ENCODE assay signal across 2 cellular contexts in the genomic region with DNA sequence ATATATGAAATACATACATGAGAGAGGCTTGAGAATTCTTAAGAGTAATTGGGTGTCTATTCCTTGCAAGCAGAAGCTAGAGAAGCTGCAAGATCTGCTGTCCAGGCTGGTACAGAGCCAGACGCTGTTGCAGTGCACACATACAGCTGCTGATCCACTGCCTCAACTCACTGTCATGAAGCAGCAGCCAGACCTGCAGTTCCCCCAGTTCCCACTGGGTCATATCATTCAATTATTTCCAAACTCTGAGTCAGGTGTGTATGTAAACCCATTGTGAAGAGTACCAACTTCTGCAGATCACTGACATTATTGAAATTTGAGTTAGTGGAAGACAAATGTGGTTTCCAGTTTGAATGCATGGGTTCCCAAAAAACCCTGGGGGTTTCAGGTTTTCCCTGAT.
TF ChIP-seq lines count a peak whose summit lies in the region.

No MANE protein-coding gene starts in this region.

TF ChIP-seq in GM12878, 131 proteins besides CTCF, POLR2A, EP300 and RAD21:
- no peak for TF ChIP-seq SPI1 (IDR thresholded peaks at IDR 0.05; ENCODE audit: borderline replicate concordance, insufficient read depth, low read depth, low read length)
- no peak for TF ChIP-seq ZNF274 (IDR thresholded peaks at IDR 0.05; ENCODE audit: insufficient read depth, insufficient read length)
- no peak for TF ChIP-seq POU2F2 (IDR thresholded peaks at IDR 0.05; ENCODE audit: borderline replicate concordance, low read depth, low read length)
- TF ChIP-seq YY1 (IDR thresholded peaks at IDR 0.05; ENCODE audit: low read depth, low read length): no peak
- no peak for TF ChIP-seq HCFC1 (IDR thresholded peaks at IDR 0.05; ENCODE audit: low read length)
- TF ChIP-seq GATAD2B (conservative IDR thresholded peaks at IDR 0.05; ENCODE audit: low read depth): no peak
- no peak for TF ChIP-seq MTA3 (IDR thresholded peaks at IDR 0.05; ENCODE audit: borderline replicate concordance, low read length)
- TF ChIP-seq PAX8 (IDR thresholded peaks at IDR 0.05): no peak
- TF ChIP-seq RCOR1 (conservative IDR thresholded peaks at IDR 0.05; ENCODE audit: low read depth, low read length): no peak
- TF ChIP-seq HDAC2 (IDR thresholded peaks at IDR 0.05): no peak
- TF ChIP-seq, protein P1, sequence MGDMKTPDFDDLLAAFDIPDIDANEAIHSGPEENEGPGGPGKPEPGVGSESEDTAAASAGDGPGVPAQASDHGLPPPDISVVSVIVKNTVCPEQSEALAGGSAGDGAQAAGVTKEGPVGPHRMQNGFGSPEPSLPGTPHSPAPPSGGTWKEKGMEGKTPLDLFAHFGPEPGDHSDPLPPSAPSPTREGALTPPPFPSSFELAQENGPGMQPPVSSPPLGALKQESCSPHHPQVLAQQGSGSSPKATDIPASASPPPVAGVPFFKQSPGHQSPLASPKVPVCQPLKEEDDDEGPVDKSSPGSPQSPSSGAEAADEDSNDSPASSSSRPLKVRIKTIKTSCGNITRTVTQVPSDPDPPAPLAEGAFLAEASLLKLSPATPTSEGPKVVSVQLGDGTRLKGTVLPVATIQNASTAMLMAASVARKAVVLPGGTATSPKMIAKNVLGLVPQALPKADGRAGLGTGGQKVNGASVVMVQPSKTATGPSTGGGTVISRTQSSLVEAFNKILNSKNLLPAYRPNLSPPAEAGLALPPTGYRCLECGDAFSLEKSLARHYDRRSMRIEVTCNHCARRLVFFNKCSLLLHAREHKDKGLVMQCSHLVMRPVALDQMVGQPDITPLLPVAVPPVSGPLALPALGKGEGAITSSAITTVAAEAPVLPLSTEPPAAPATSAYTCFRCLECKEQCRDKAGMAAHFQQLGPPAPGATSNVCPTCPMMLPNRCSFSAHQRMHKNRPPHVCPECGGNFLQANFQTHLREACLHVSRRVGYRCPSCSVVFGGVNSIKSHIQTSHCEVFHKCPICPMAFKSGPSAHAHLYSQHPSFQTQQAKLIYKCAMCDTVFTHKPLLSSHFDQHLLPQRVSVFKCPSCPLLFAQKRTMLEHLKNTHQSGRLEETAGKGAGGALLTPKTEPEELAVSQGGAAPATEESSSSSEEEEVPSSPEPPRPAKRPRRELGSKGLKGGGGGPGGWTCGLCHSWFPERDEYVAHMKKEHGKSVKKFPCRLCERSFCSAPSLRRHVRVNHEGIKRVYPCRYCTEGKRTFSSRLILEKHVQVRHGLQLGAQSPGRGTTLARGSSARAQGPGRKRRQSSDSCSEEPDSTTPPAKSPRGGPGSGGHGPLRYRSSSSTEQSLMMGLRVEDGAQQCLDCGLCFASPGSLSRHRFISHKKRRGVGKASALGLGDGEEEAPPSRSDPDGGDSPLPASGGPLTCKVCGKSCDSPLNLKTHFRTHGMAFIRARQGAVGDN (IDR thresholded peaks at IDR 0.05): no peak
- TF ChIP-seq, protein P2, sequence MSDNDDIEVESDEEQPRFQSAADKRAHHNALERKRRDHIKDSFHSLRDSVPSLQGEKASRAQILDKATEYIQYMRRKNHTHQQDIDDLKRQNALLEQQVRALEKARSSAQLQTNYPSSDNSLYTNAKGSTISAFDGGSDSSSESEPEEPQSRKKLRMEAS (IDR thresholded peaks at IDR 0.05; ENCODE audit: low read depth, low read length): no peak
- no peak for TF ChIP-seq SIX5 (IDR thresholded peaks at IDR 0.05; ENCODE audit: low read depth, low read length, severe bottlenecking)
- TF ChIP-seq BCL3 (IDR thresholded peaks at IDR 0.05; ENCODE audit: borderline replicate concordance, insufficient read depth, low read depth, low read length, poor library complexity, severe bottlenecking): no peak
- TF ChIP-seq NR2C1 (IDR thresholded peaks at IDR 0.05): no peak
- TF ChIP-seq RFX5 (IDR thresholded peaks at IDR 0.05; ENCODE audit: low read depth, low read length): no peak
- TF ChIP-seq KLF5 (IDR thresholded peaks at IDR 0.05; ENCODE audit: partially characterized antibody): no peak

TF ChIP-seq in GM23338, 12 proteins besides CTCF, POLR2A, EP300 and RAD21:
- TF ChIP-seq, protein P3, sequence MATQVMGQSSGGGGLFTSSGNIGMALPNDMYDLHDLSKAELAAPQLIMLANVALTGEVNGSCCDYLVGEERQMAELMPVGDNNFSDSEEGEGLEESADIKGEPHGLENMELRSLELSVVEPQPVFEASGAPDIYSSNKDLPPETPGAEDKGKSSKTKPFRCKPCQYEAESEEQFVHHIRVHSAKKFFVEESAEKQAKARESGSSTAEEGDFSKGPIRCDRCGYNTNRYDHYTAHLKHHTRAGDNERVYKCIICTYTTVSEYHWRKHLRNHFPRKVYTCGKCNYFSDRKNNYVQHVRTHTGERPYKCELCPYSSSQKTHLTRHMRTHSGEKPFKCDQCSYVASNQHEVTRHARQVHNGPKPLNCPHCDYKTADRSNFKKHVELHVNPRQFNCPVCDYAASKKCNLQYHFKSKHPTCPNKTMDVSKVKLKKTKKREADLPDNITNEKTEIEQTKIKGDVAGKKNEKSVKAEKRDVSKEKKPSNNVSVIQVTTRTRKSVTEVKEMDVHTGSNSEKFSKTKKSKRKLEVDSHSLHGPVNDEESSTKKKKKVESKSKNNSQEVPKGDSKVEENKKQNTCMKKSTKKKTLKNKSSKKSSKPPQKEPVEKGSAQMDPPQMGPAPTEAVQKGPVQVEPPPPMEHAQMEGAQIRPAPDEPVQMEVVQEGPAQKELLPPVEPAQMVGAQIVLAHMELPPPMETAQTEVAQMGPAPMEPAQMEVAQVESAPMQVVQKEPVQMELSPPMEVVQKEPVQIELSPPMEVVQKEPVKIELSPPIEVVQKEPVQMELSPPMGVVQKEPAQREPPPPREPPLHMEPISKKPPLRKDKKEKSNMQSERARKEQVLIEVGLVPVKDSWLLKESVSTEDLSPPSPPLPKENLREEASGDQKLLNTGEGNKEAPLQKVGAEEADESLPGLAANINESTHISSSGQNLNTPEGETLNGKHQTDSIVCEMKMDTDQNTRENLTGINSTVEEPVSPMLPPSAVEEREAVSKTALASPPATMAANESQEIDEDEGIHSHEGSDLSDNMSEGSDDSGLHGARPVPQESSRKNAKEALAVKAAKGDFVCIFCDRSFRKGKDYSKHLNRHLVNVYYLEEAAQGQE (IDR thresholded peaks at IDR 0.05; ENCODE audit: unreplicated experiment): no peak
- no peak for TF ChIP-seq STAT1 (IDR thresholded peaks at IDR 0.05; ENCODE audit: unreplicated experiment)
- TF ChIP-seq, protein P4, sequence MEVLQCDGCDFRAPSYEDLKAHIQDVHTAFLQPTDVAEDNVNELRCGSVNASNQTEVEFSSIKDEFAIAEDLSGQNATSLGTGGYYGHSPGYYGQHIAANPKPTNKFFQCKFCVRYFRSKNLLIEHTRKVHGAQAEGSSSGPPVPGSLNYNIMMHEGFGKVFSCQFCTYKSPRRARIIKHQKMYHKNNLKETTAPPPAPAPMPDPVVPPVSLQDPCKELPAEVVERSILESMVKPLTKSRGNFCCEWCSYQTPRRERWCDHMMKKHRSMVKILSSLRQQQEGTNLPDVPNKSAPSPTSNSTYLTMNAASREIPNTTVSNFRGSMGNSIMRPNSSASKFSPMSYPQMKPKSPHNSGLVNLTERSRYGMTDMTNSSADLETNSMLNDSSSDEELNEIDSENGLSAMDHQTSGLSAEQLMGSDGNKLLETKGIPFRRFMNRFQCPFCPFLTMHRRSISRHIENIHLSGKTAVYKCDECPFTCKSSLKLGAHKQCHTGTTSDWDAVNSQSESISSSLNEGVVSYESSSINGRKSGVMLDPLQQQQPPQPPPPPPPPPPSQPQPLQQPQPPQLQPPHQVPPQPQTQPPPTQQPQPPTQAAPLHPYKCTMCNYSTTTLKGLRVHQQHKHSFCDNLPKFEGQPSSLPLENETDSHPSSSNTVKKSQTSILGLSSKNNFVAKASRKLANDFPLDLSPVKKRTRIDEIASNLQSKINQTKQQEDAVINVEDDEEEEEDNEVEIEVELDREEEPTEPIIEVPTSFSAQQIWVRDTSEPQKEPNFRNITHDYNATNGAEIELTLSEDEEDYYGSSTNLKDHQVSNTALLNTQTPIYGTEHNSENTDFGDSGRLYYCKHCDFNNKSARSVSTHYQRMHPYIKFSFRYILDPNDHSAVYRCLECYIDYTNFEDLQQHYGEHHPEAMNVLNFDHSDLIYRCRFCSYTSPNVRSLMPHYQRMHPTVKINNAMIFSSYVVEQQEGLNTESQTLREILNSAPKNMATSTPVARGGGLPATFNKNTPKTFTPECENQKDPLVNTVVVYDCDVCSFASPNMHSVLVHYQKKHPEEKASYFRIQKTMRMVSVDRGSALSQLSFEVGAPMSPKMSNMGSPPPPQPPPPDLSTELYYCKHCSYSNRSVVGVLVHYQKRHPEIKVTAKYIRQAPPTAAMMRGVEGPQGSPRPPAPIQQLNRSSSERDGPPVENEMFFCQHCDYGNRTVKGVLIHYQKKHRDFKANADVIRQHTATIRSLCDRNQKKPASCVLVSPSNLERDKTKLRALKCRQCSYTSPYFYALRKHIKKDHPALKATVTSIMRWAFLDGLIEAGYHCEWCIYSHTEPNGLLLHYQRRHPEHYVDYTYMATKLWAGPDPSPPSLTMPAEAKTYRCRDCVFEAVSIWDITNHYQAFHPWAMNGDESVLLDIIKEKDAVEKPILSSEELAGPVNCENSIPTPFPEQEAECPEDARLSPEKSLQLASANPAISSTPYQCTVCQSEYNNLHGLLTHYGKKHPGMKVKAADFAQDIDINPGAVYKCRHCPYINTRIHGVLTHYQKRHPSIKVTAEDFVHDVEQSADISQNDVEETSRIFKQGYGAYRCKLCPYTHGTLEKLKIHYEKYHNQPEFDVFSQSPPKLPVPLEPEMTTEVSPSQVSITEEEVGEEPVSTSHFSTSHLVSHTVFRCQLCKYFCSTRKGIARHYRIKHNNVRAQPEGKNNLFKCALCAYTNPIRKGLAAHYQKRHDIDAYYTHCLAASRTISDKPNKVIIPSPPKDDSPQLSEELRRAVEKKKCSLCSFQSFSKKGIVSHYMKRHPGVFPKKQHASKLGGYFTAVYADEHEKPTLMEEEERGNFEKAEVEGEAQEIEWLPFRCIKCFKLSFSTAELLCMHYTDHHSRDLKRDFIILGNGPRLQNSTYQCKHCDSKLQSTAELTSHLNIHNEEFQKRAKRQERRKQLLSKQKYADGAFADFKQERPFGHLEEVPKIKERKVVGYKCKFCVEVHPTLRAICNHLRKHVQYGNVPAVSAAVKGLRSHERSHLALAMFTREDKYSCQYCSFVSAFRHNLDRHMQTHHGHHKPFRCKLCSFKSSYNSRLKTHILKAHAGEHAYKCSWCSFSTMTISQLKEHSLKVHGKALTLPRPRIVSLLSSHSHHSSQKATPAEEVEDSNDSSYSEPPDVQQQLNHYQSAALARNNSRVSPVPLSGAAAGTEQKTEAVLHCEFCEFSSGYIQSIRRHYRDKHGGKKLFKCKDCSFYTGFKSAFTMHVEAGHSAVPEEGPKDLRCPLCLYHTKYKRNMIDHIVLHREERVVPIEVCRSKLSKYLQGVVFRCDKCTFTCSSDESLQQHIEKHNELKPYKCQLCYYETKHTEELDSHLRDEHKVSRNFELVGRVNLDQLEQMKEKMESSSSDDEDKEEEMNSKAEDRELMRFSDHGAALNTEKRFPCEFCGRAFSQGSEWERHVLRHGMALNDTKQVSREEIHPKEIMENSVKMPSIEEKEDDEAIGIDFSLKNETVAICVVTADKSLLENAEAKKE (CRISPR knock-in tag; IDR thresholded peaks at IDR 0.05): no peak
- TF ChIP-seq ZNF114 (CRISPR knock-in tag; IDR thresholded peaks at IDR 0.05): no peak
- TF ChIP-seq POLR2AphosphoS5 (IDR thresholded peaks at IDR 0.05; ENCODE audit: low read depth): no peak
- no peak for TF ChIP-seq ZNF331 (CRISPR knock-in tag; IDR thresholded peaks at IDR 0.05; ENCODE audit: low read depth)
- no peak for TF ChIP-seq EZH2 (IDR thresholded peaks at IDR 0.05; ENCODE audit: low read depth, unreplicated experiment)
- TF ChIP-seq EZH2phosphoT487 (IDR thresholded peaks at IDR 0.05; ENCODE audit: unreplicated experiment): no peak
